Comparison of ENCODE assay signal across 13 cellular contexts in genomic region chr6:95917034-95917433, GRCh38.
"Had no signal": no experiment of that assay in that cellular context is flagged by ENCODE, and none has a peak within 500 bp of the region (broad histone marks: within the 10 kb centered on the region; RNA-seq: fewer than 3 reads in every experiment).

No MANE protein-coding gene starts in this region.

- H3K36me3 ChIP-seq: adrenal gland, left lung, pancreas, stomach had no signal

- H3K4me1 ChIP-seq: adrenal gland, left lung, pancreas, stomach, testis had no signal

- H3K27me3 ChIP-seq: adrenal gland, left lung, pancreas, stomach, testis had no signal

- ATAC-seq: esophagus mucosa; left lung; naive thymus-derived CD8-positive, alpha-beta T cell; pancreas had no signal

- H3K9me3 ChIP-seq: adrenal gland, left lung, pancreas, stomach, testis had no signal

- H3K4me1 Mint-ChIP-seq: naive thymus-derived CD8-positive, alpha-beta T cell had no signal

- H3K4me3 ChIP-seq: adrenal gland, left lung, pancreas, stomach, testis had no signal

- H3K4me3 Mint-ChIP-seq: naive thymus-derived CD8-positive, alpha-beta T cell had no signal

- H3K36me3 Mint-ChIP-seq: naive thymus-derived CD8-positive, alpha-beta T cell had no signal

- H3K27ac ChIP-seq: adrenal gland, left lung, pancreas, stomach, testis had no signal

- H3K27ac Mint-ChIP-seq: naive thymus-derived CD8-positive, alpha-beta T cell had no signal

- DNase-seq: activated CD4-positive, CD25-positive, alpha-beta regulatory T cell treated with anti-CD3 and anti-CD28 coated beads, Interleukin-2, amount 50 U/mL, for 72 hours; activated naive CD4-positive, alpha-beta T cell treated with anti-CD3 and anti-CD28 coated beads, Interleukin-2, amount 50 U/mL, for 16 hours; activated T-cell treated with anti-CD3 and anti-CD28 coated beads, Interleukin-2, amount 50 U/mL, for 1 hour; adrenal gland; caudate nucleus; kidney; left lung; naive thymus-derived CD8-positive, alpha-beta T cell; pancreas; stimulated activated CD4-positive, alpha-beta T cell treated with anti-CD3 and anti-CD28 coated beads, Interleukin-1b, Interleukin-23, amount 100 ng/mL, for 48 hours; stomach; testis had no signal

- H3K9me3 Mint-ChIP-seq: naive thymus-derived CD8-positive, alpha-beta T cell had no signal

- H3K27me3 Mint-ChIP-seq: naive thymus-derived CD8-positive, alpha-beta T cell had no signal
